18 cellular contexts compared by ENCODE assay signal in genomic region chr3:110758208-110758607, GRCh38.
A peak's percentile ranks its signal among the peaks of the same experiment; 100 is the strongest.
DNase-seq lines count a peak whose midpoint lies in the region; ATAC-seq and TF ChIP-seq lines count a peak whose summit lies in the region.
"Had no signal": no experiment of that assay in that cellular context is flagged by ENCODE, and none has a peak within 500 bp of the region (broad histone marks: within the 10 kb centered on the region; RNA-seq: fewer than 3 reads in every experiment).

No MANE protein-coding gene starts in this region.

- H3K18ac ChIP-seq in IMR-90 (ENCODE audit: low read depth, low read length): no peak overlapping the region
- no peak overlapping the region for H3K18ac ChIP-seq in trophoblast cell (ENCODE audit: low read length)

- in situ Hi-C loops in IMR-90 (cut with MboI; ENCODE audit: low sequenced_read_pairs): no loop called here

- 100% methylated on average over 1 of the region's 2 CpGs; no CpG with 5 or more reads in 1 of the 2 experiments for WGBS in IMR-90 (ENCODE audit: extremely low coverage in 2 of 2, insufficient read length in 1 of 2), 2 experiments
- WGBS in trophoblast cell (ENCODE audit: extremely low coverage, insufficient coverage, insufficient read length): no CpG with 5 or more reads among the region's 2 CpGs
- 67 to 75% methylated on average over 2 of the region's 2 CpGs for WGBS in heart right ventricle, 2 donors

- H3K9me1 ChIP-seq in IMR-90 (ENCODE audit: insufficient read depth, low read length): no peaks in the 10 kb centered on the region

- H3K4me2 ChIP-seq in IMR-90 (ENCODE audit: low read depth, low read length) (no peak overlapping the region), trophoblast cell (ENCODE audit: low read length) (no peak overlapping the region), PC-3 (ENCODE audit: low read length) (no peak overlapping the region)

- H3K4me1 ChIP-seq in IMR-90 (ENCODE audit: control insufficient read depth, insufficient read depth, low read length) (no peaks in the 10 kb centered on the region), trophoblast cell (ENCODE audit: control insufficient read depth in 1 of 2, insufficient read depth in 2 of 2, low read length in 2 of 2) (no peaks in the 10 kb centered on the region), PC-3 (ENCODE audit: insufficient read depth, low read length) (no peaks in the 10 kb centered on the region), heart right ventricle (no peaks in the 10 kb centered on the region)

- no peak for ATAC-seq in IMR-90 (ENCODE audit: low read depth)
- no peak for ATAC-seq in PC-3
- ATAC-seq in omental fat pad (ENCODE audit: low FRiP score): no peak
- ATAC-seq in heart right ventricle: no peak
- ATAC-seq: HCT116 had no signal

- H2AK5ac ChIP-seq in IMR-90 (ENCODE audit: low read depth, low read length) (0 out of 2 replicates have a peak overlapping the region, but pooled peaks have one; percentile 2), trophoblast cell (ENCODE audit: low read length) (no peak overlapping the region)

- POLR2A ChIA-PET in IMR-90 (lab: Charles Lee; ENCODE audit: unreplicated experiment) (no interaction called here), PC-3 (lab: Charles Lee; ENCODE audit: unreplicated experiment) (no interaction called here)

- H3F3A ChIP-seq in PC-3 (ENCODE audit: low read length, unreplicated experiment): no peaks in the 10 kb centered on the region

- H3K9me3 ChIP-seq in IMR-90 (ENCODE audit: control insufficient read depth, insufficient read depth, low read length) (no peaks in the 10 kb centered on the region), trophoblast cell (ENCODE audit: insufficient read depth, low read depth, low read length) (no peaks in the 10 kb centered on the region), PC-3 (ENCODE audit: low read length) (no peaks in the 10 kb centered on the region), heart right ventricle (peaks cover 0 to 11% (median 0%) of the 10 kb centered on the region in 11 donors)

- no peak overlapping the region for H3K4me3 ChIP-seq in IMR-90 (ENCODE audit: insufficient read depth, low read depth, low read length)
- no peak overlapping the region for H3K4me3 ChIP-seq in choroid plexus epithelial cell (ENCODE audit: low read depth, low read length)
- no peak overlapping the region for H3K4me3 ChIP-seq in trophoblast cell (ENCODE audit: low read depth, low read length)
- no peak overlapping the region for H3K4me3 ChIP-seq in PC-3 (ENCODE audit: low read length)
- H3K4me3 ChIP-seq in heart right ventricle: no peak overlapping the region

- peak overlapping the region; percentile 66 for H2BK12ac ChIP-seq in trophoblast cell (ENCODE audit: low read length)

- H4K12ac ChIP-seq in trophoblast cell (ENCODE audit: low read depth, low read length): no peak overlapping the region

- H3K79me1 ChIP-seq in IMR-90 (ENCODE audit: low read depth in 1 of 2, low read length in 2 of 2) (no peaks in the 10 kb centered on the region), trophoblast cell (ENCODE audit: low read length) (peaks cover 2% of the 10 kb centered on the region)

- H4K20me1 ChIP-seq in IMR-90 (ENCODE audit: insufficient read depth, low read length): no peaks in the 10 kb centered on the region
- H4K20me1 ChIP-seq in PC-3 (ENCODE audit: low read length): no peaks in the 10 kb centered on the region

- H3K9ac ChIP-seq in IMR-90 (ENCODE audit: low read depth, low read length) (no peak overlapping the region), trophoblast cell (ENCODE audit: low read length) (no peak overlapping the region), PC-3 (ENCODE audit: low read length) (no peak overlapping the region)

- H4K91ac ChIP-seq in IMR-90 (ENCODE audit: insufficient read depth, low read depth, low read length): no peak overlapping the region
- no peak overlapping the region for H4K91ac ChIP-seq in trophoblast cell (ENCODE audit: low read depth, low read length)

- H3K27ac ChIP-seq in IMR-90 (ENCODE audit: insufficient read depth, low read length): no peak overlapping the region
- no peak overlapping the region for H3K27ac ChIP-seq in trophoblast cell (ENCODE audit: low read depth, low read length)
- no peak overlapping the region for H3K27ac ChIP-seq in PC-3 (ENCODE audit: low read length)
- H3K27ac ChIP-seq in heart right ventricle: no peak overlapping the region
- H3K27ac ChIP-seq: C4-2B, HL-60 had no signal

- intact Hi-C loops in IMR-90 (cut with micrococcal nuclease): no loop called here
- intact Hi-C loops in PC-3 (cut with micrococcal nuclease): no loop called here
- intact Hi-C loops in heart right ventricle (cut with DNase I): no loop called here

- H2BK120ac ChIP-seq in IMR-90 (ENCODE audit: low read depth, low read length) (no peak overlapping the region; the same call in 1 of the 2 replicates), trophoblast cell (ENCODE audit: insufficient read depth, low read length, poor library complexity) (no peak overlapping the region)

- no peak for TF ChIP-seq POLR2A in IMR-90 (IDR thresholded peaks at IDR 0.05; ENCODE audit: low read depth, low read length)

- no peak overlapping the region for H2BK20ac ChIP-seq in IMR-90 (ENCODE audit: low read depth, low read length)

- no peak overlapping the region for H2AK9ac ChIP-seq in IMR-90 (replicated peaks; ENCODE audit: low read depth, low read length, poor library complexity)

- no peak overlapping the region; the same call in 2 of the 3 replicates for H2BK15ac ChIP-seq in IMR-90 (ENCODE audit: low read depth, low read length)

- H3K23ac ChIP-seq in IMR-90 (ENCODE audit: low read depth, low read length): no peak overlapping the region
- no peak overlapping the region for H3K23ac ChIP-seq in trophoblast cell (ENCODE audit: low read length)

- TF ChIP-seq CTCF in IMR-90 (conservative IDR thresholded peaks at IDR 0.05; ENCODE audit: low read depth, low read length) (no peak), choroid plexus epithelial cell (conservative IDR thresholded peaks at IDR 0.05; ENCODE audit: low read depth, low read length) (no peak), PC-3 (conservative IDR thresholded peaks at IDR 0.05; ENCODE audit: low read depth, low read length) (no peak), omental fat pad (IDR thresholded peaks at IDR 0.05) (no peak), heart right ventricle (IDR thresholded peaks at IDR 0.05) (no peak)

- H2BK5ac ChIP-seq in IMR-90 (ENCODE audit: low read depth, low read length, poor library complexity, severe bottlenecking) (no peak overlapping the region), trophoblast cell (ENCODE audit: low read depth, low read length, poor library complexity) (no peak overlapping the region)

- H4K8ac ChIP-seq in IMR-90 (ENCODE audit: low read depth in 2 of 2, low read length in 2 of 2) (no peak overlapping the region), trophoblast cell (ENCODE audit: low read depth, low read length) (no peak overlapping the region)

- H3K56ac ChIP-seq in IMR-90 (ENCODE audit: extremely low read depth, insufficient read depth, low read length): no peak overlapping the region

- H2AFZ ChIP-seq in IMR-90 (replicated peaks; ENCODE audit: low read length, poor library complexity): peak overlapping the region; percentile 0
- H2AFZ ChIP-seq in trophoblast cell (ENCODE audit: insufficient read depth, low read length, poor library complexity): no peak overlapping the region
- H2AFZ ChIP-seq in PC-3 (ENCODE audit: low read length): no peak overlapping the region

- BruUV-seq in IMR-90 (replicated peaks; lab: Mats Ljungman, UMichigan): no TSS peak
- no TSS peak for BruUV-seq in PC-3 (replicated peaks; lab: Mats Ljungman, UMichigan)

- H4K5ac ChIP-seq in IMR-90 (ENCODE audit: low read depth, low read length): no peak overlapping the region

- TF ChIP-seq RAD21 in IMR-90 (IDR thresholded peaks at IDR 0.05; ENCODE audit: low read length): no peak

- no peaks in the 10 kb centered on the region for H3K9me2 ChIP-seq in PC-3 (replicated peaks; ENCODE audit: low read length)

- H3K14ac ChIP-seq in IMR-90 (replicated peaks; ENCODE audit: low read depth, low read length) (no peak overlapping the region), trophoblast cell (ENCODE audit: low read length) (no peak overlapping the region)

- H3K4ac ChIP-seq in IMR-90 (ENCODE audit: low read depth, low read length): no peak overlapping the region
- H3K4ac ChIP-seq in trophoblast cell (ENCODE audit: low read depth, low read length): no peak overlapping the region

- no peaks in the 10 kb centered on the region for H3K27me3 ChIP-seq in IMR-90 (ENCODE audit: control insufficient read depth, insufficient read depth, low read length)
- no peaks in the 10 kb centered on the region for H3K27me3 ChIP-seq in trophoblast cell (ENCODE audit: insufficient read depth, low read length)
- H3K27me3 ChIP-seq in PC-3 (ENCODE audit: low read length): no peaks in the 10 kb centered on the region
- H3K27me3 ChIP-seq in heart right ventricle: no peaks in the 10 kb centered on the region

- H3K79me2 ChIP-seq in trophoblast cell (ENCODE audit: control insufficient read depth, insufficient read depth, low read length, poor library complexity) (no peaks in the 10 kb centered on the region), PC-3 (ENCODE audit: low read length) (no peaks in the 10 kb centered on the region)

- CTCF ChIA-PET in IMR-90 (lab: Yijun Ruan, JAX): no interaction called here
- CTCF ChIA-PET in PC-3 (lab: Charles Lee): no interaction called here

- DNase-seq in EH (ENCODE audit: low read depth) (peak; percentile 16), IMR-90 (peak; percentile 31), choroid plexus epithelial cell (ENCODE audit: low read depth) (peak; percentile 4), trophoblast cell (no peak), PC-3 (no peak), SKM-1 treated with dmso at 0.1 percent for 144 hours (lab: John Stamatoyannopoulos, UW; ENCODE audit: unreplicated experiment) (no peak), omental fat pad (ENCODE audit: low spot score) (no peak), heart right ventricle (no peak)
- DNase-seq: AML-193; Caco-2; CD4-positive, alpha-beta T cell; GDM1; GOT3; H7; HFFc6 had no signal

- dilution Hi-C loops in IMR-90 (cut with HindIII; ENCODE audit: low sequenced_read_pairs, unreplicated experiment): no loop called here

- H3K36me3 ChIP-seq in IMR-90 (ENCODE audit: control insufficient read depth, insufficient read depth, low read length): no peaks in the 10 kb centered on the region
- H3K36me3 ChIP-seq in trophoblast cell (ENCODE audit: control insufficient read depth in 1 of 2, insufficient read depth in 2 of 2, low read length in 2 of 2): no peaks in the 10 kb centered on the region
- H3K36me3 ChIP-seq in PC-3 (ENCODE audit: low read depth, low read length): no peaks in the 10 kb centered on the region
- H3K36me3 ChIP-seq in heart right ventricle: no peaks in the 10 kb centered on the region

TF ChIP-seq in IMR-90, 13 proteins besides CTCF, POLR2A, EP300 and RAD21 (continues in another document):
- no peak for TF ChIP-seq RCOR1 (IDR thresholded peaks at IDR 0.05; ENCODE audit: insufficient replicate concordance, low read length)
- TF ChIP-seq BHLHE40 (IDR thresholded peaks at IDR 0.05; ENCODE audit: low read depth, low read length): no peak
- TF ChIP-seq SMC3 (IDR thresholded peaks at IDR 0.05; ENCODE audit: low read depth, low read length): no peak
- TF ChIP-seq FOS (IDR thresholded peaks at IDR 0.05; ENCODE audit: low read depth, low read length): no peak

Comparison
In these comparisons a context has a peak if more than half of its experiments do, and no peak if none do; other contexts are left out.
1. DNase-seq: peak in EH (single experiment), IMR-90 (single experiment) and choroid plexus epithelial cell (single experiment); none in trophoblast cell (0 of 2), PC-3 (single experiment), SKM-1 treated with dmso at 0.1 percent for 144 hours (single experiment), omental fat pad (single experiment) and heart right ventricle (0 of 2).